In genomic region chr12:108284163-108284562, GRCh38 we compare ENCODE assay signal across 38 cellular contexts. TPM values are rescaled to one million over a fixed set of nuclear protein-coding genes. Genes with fewer than 3 reads are reported as not detected.
"Had no signal": no experiment of that assay in that cellular context is flagged by ENCODE, and none has a peak within 500 bp of the region (broad histone marks: within the 10 kb centered on the region; RNA-seq: fewer than 3 reads in every experiment).

No MANE protein-coding gene starts in this region.

- H3K27me3 ChIP-seq: ascending aorta, cardiac muscle cell had no signal

- H3K27ac Mint-ChIP-seq: activated CD4-positive, alpha-beta memory T cell treated with anti-CD3 and anti-CD28 coated beads, Interleukin-2, amount 10 ng/mL, durations not matched to agents 7 days and 5 days; activated CD4-positive, alpha-beta T cell treated with anti-CD3 and anti-CD28 coated beads for 36 hours; activated CD4-positive, alpha-beta T cell treated with anti-CD3 and anti-CD28 coated beads, Interleukin-2, amount 10 ng/mL, durations not matched to agents 7 days and 5 days; activated CD8-positive, alpha-beta memory T cell treated with anti-CD3 and anti-CD28 coated beads, Interleukin-2, amount 10 ng/mL, durations not matched to agents 7 days and 5 days; activated CD8-positive, alpha-beta T cell treated with anti-CD3 and anti-CD28 coated beads, Interleukin-2, amount 10 ng/mL, durations not matched to agents 7 days and 5 days; activated naive CD4-positive, alpha-beta T cell treated with anti-CD3 and anti-CD28 coated beads, Interleukin-2, amount 10 ng/mL, durations not matched to agents 7 days and 5 days; activated naive CD4-positive, alpha-beta T cell treated with anti-CD3 and anti-CD28 coated beads, Interleukin-2, amount 50 U/mL, for 24 hours; activated naive CD8-positive, alpha-beta T cell; activated naive CD8-positive, alpha-beta T cell treated with anti-CD3 and anti-CD28 coated beads, Interleukin-2, amount 10 ng/mL, durations not matched to agents 7 days and 5 days; activated naive CD8-positive, alpha-beta T cell treated with anti-CD3 and anti-CD28 coated beads, Interleukin-2, amount 50 U/mL, for 24 hours; activated T-cell treated with anti-CD3 and anti-CD28 coated beads, Interleukin-2, amount 50 U/mL, for 24 hours; activated T-helper 2 cell treated with anti-CD3 and anti-CD28 coated beads, Interferon-gamma antibody, Interleukin-2, Interleukin-4, amounts not matched to agents 10 μg/mL and 5 μg/mL and 100 μg/mL, durations not matched to agents 14 hours and 24 hours and 36 hours; T-cell; T-helper 17 cell had no signal

- H3K4me3 ChIP-seq: ascending aorta, cardiac muscle cell had no signal

- DNase-seq: activated CD4-positive, alpha-beta memory T cell treated with anti-CD3 and anti-CD28 coated beads, Interleukin-2, amount 10 ng/mL, durations not matched to agents 7 days and 5 days; activated CD4-positive, alpha-beta T cell treated with anti-CD3 and anti-CD28 coated beads for 1 hour; activated CD4-positive, alpha-beta T cell treated with anti-CD3 and anti-CD28 coated beads for 36 hours; activated CD4-positive, alpha-beta T cell treated with anti-CD3 and anti-CD28 coated beads for 48 hours; activated CD4-positive, alpha-beta T cell treated with anti-CD3 and anti-CD28 coated beads, Interleukin-2, amount 10 ng/mL, durations not matched to agents 7 days and 5 days; activated CD4-positive, alpha-beta T cell treated with anti-CD3 and anti-CD28 coated beads, Interleukin-2, amount 50 U/mL, for 48 hours; activated CD4-positive, CD25-positive, alpha-beta regulatory T cell; activated CD8-positive, alpha-beta memory T cell treated with anti-CD3 and anti-CD28 coated beads for 24 hours; activated CD8-positive, alpha-beta memory T cell treated with anti-CD3 and anti-CD28 coated beads, Interleukin-2, amount 10 ng/mL, durations not matched to agents 7 days and 5 days; activated CD8-positive, alpha-beta memory T cell treated with anti-CD3 and anti-CD28 coated beads, Interleukin-2, amount 50 U/mL, for 48 hours; activated CD8-positive, alpha-beta T cell treated with anti-CD3 and anti-CD28 coated beads, Interleukin-2, amount 10 ng/mL, durations not matched to agents 7 days and 5 days; activated effector memory CD4-positive, alpha-beta T cell treated with Interleukin-2 at 50 U/mL for 16 hours; activated gamma-delta T cell; activated naive CD4-positive, alpha-beta T cell treated with anti-CD3 and anti-CD28 coated beads, Interleukin-2, amount 10 ng/mL, durations not matched to agents 7 days and 5 days; activated naive CD4-positive, alpha-beta T cell treated with Interleukin-2 at 50 U/mL for 16 hours; activated naive CD8-positive, alpha-beta T cell treated with anti-CD3 and anti-CD28 coated beads, Interleukin-2, amount 10 ng/mL, durations not matched to agents 7 days and 5 days; activated naive CD8-positive, alpha-beta T cell treated with anti-CD3 and anti-CD28 coated beads, Interleukin-2, amount 50 U/mL, for 24 hours; activated T-cell treated with anti-CD3 and anti-CD28 coated beads, Interleukin-2, amount 50 U/mL, for 24 hours; activated T-cell treated with anti-CD3 and anti-CD28 coated beads, Interleukin-2, amount 50 U/mL, for 48 hours; amygdala; anterior cingulate cortex; caudate nucleus; cerebellar nuclear complex; T-cell; T-helper 17 cell had no signal

- H3K9me3 ChIP-seq: ascending aorta had no signal

- H3K36me3 Mint-ChIP-seq: activated CD8-positive, alpha-beta memory T cell treated with anti-CD3 and anti-CD28 coated beads, Interleukin-2, amount 10 ng/mL, durations not matched to agents 7 days and 5 days; activated naive CD4-positive, alpha-beta T cell treated with anti-CD3 and anti-CD28 coated beads, Interleukin-2, amount 10 ng/mL, durations not matched to agents 7 days and 5 days; activated naive CD4-positive, alpha-beta T cell treated with anti-CD3 and anti-CD28 coated beads, Interleukin-2, amount 50 U/mL, for 24 hours; activated naive CD8-positive, alpha-beta T cell; activated naive CD8-positive, alpha-beta T cell treated with anti-CD3 and anti-CD28 coated beads, Interleukin-2, amount 10 ng/mL, durations not matched to agents 7 days and 5 days; brain; T-cell had no signal

- H3K27me3 Mint-ChIP-seq: central memory CD8-positive, alpha-beta T cell had no signal

- H3K4me3 Mint-ChIP-seq: activated CD4-positive, alpha-beta memory T cell treated with anti-CD3 and anti-CD28 coated beads, Interleukin-2, amount 10 ng/mL, durations not matched to agents 7 days and 5 days; activated CD4-positive, alpha-beta T cell treated with anti-CD3 and anti-CD28 coated beads for 36 hours; activated CD4-positive, alpha-beta T cell treated with anti-CD3 and anti-CD28 coated beads, Interleukin-2, amount 10 ng/mL, durations not matched to agents 7 days and 5 days; activated CD8-positive, alpha-beta memory T cell treated with anti-CD3 and anti-CD28 coated beads, Interleukin-2, amount 10 ng/mL, durations not matched to agents 7 days and 5 days; activated CD8-positive, alpha-beta T cell treated with anti-CD3 and anti-CD28 coated beads, Interleukin-2, amount 10 ng/mL, durations not matched to agents 7 days and 5 days; activated naive CD4-positive, alpha-beta T cell treated with anti-CD3 and anti-CD28 coated beads, Interleukin-2, amount 10 ng/mL, durations not matched to agents 7 days and 5 days; activated naive CD4-positive, alpha-beta T cell treated with anti-CD3 and anti-CD28 coated beads, Interleukin-2, amount 50 U/mL, for 24 hours; activated naive CD8-positive, alpha-beta T cell; activated naive CD8-positive, alpha-beta T cell treated with anti-CD3 and anti-CD28 coated beads, Interleukin-2, amount 10 ng/mL, durations not matched to agents 7 days and 5 days; activated naive CD8-positive, alpha-beta T cell treated with anti-CD3 and anti-CD28 coated beads, Interleukin-2, amount 50 U/mL, for 24 hours; activated T-cell treated with anti-CD3 and anti-CD28 coated beads, Interleukin-2, amount 50 U/mL, for 24 hours; brain; central memory CD8-positive, alpha-beta T cell; T-cell; T-helper 17 cell had no signal

- H3K27ac ChIP-seq: ascending aorta, cardiac muscle cell, VCaP had no signal

- FAIRE-seq: bronchial epithelial cell, TTC549 had no signal

- H3K9me3 Mint-ChIP-seq: activated CD4-positive, alpha-beta memory T cell treated with anti-CD3 and anti-CD28 coated beads, Interleukin-2, amount 10 ng/mL, durations not matched to agents 7 days and 5 days; activated CD4-positive, alpha-beta T cell treated with anti-CD3 and anti-CD28 coated beads, Interleukin-2, amount 10 ng/mL, durations not matched to agents 7 days and 5 days; activated naive CD4-positive, alpha-beta T cell treated with anti-CD3 and anti-CD28 coated beads, Interleukin-2, amount 10 ng/mL, durations not matched to agents 7 days and 5 days; activated naive CD4-positive, alpha-beta T cell treated with anti-CD3 and anti-CD28 coated beads, Interleukin-2, amount 50 U/mL, for 24 hours; activated naive CD8-positive, alpha-beta T cell treated with anti-CD3 and anti-CD28 coated beads, Interleukin-2, amount 10 ng/mL, durations not matched to agents 7 days and 5 days; activated naive CD8-positive, alpha-beta T cell treated with anti-CD3 and anti-CD28 coated beads, Interleukin-2, amount 50 U/mL, for 24 hours; activated T-cell treated with anti-CD3 and anti-CD28 coated beads, Interleukin-2, amount 50 U/mL, for 24 hours; activated T-helper 2 cell treated with anti-CD3 and anti-CD28 coated beads, Interferon-gamma antibody, Interleukin-2, Interleukin-4, amounts not matched to agents 10 μg/mL and 5 μg/mL and 100 μg/mL, durations not matched to agents 14 hours and 24 hours and 36 hours; brain; central memory CD8-positive, alpha-beta T cell; T-cell had no signal

- ATAC-seq: activated CD4-positive, alpha-beta T cell treated with anti-CD3 and anti-CD28 coated beads for 36 hours; activated CD4-positive, CD25-positive, alpha-beta regulatory T cell treated with anti-CD3 and anti-CD28 coated beads, Interleukin-2, amount 50 U/mL, for 24 hours; activated CD8-positive, alpha-beta memory T cell treated with anti-CD3 and anti-CD28 coated beads, Interleukin-2, amount 10 ng/mL, durations not matched to agents 7 days and 5 days; activated CD8-positive, alpha-beta T cell treated with anti-CD3 and anti-CD28 coated beads, Interleukin-2, amount 10 ng/mL, durations not matched to agents 7 days and 5 days; activated naive CD8-positive, alpha-beta T cell treated with anti-CD3 and anti-CD28 coated beads, Interleukin-2, amount 50 U/mL, for 24 hours; T-cell; T-helper 17 cell had no signal

- H3K36me3 ChIP-seq: cardiac muscle cell had no signal

RNA-seq across cellular contexts. Expression of gene CMKLR1, which starts 54.9 kb away (rescaled TPM):
- total RNA-seq: activated CD4-positive, alpha-beta memory T cell treated with anti-CD3 and anti-CD28 coated beads, Interleukin-2, amount 10 ng/mL, durations not matched to agents 7 days and 5 days; activated CD4-positive, alpha-beta T cell treated with anti-CD3 and anti-CD28 coated beads for 36 hours; activated CD4-positive, alpha-beta T cell treated with anti-CD3 and anti-CD28 coated beads, Interleukin-2, amount 10 ng/mL, durations not matched to agents 7 days and 5 days; activated CD8-positive, alpha-beta memory T cell treated with anti-CD3 and anti-CD28 coated beads, Interleukin-2, amount 10 ng/mL, durations not matched to agents 7 days and 5 days; activated T-helper 2 cell treated with anti-CD3 and anti-CD28 coated beads, Interferon-gamma antibody, Interleukin-2, Interleukin-4, amounts not matched to agents 10 μg/mL and 5 μg/mL and 100 μg/mL, durations not matched to agents 14 hours and 24 hours and 36 hours; bronchial epithelial cell; cardiac muscle cell; T-helper 1 cell treated with Interleukin-12 subunit alpha and Interleukin-12 subunit beta and Interleukin-4 antibody, amounts not matched to agents 30 ng/mL and 1 ng/mL, for 36 hours; T-helper 2 cell treated with Interferon-gamma antibody and Interleukin-4, amounts not matched to agents 100 ng/mL and 5 ng/mL, for 36 hours had no signal
